Comparison of ENCODE assay signal across 24 cellular contexts in the genomic region with DNA sequence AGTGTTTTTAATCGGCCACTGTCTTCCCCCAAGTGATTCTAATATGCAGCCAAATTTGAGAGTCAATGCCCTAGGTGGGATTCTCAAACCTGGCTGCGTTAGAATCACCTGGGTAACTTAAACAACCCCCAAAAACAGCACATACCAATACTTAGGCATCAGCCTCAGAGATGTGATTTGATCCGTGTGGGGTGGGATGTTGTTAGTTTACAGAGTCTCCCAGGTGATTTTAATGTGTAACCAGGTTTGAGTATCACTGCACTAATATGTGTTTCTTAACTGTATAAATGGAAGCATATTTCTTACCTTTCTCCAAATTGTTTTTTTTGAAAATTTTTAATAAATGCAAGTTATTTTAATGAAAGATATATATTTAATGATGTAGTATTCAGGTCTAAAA.
DNase-seq lines count a peak whose midpoint lies in the region; ATAC-seq, FAIRE-seq and TF ChIP-seq lines count a peak whose summit lies in the region.
"Had no signal": no experiment of that assay in that cellular context is flagged by ENCODE, and none has a peak within 500 bp of the region (broad histone marks: within the 10 kb centered on the region; RNA-seq: fewer than 3 reads in every experiment).

No MANE protein-coding gene starts in this region.

- peak; percentile 50 for FAIRE-seq in frontal cortex (lab: Jason Lieb, UNC)
- FAIRE-seq: A549, D721Med, GM12878, GM18507 had no signal

- peaks cover 14% of the 10 kb centered on the region for H3K4me1 ChIP-seq in body of pancreas
- H3K4me1 ChIP-seq: A549; BLaER1 treated with 17β-estradiol and CSF1 and Interleukin-3, amounts not matched to agents 10 nM and 100 nM had no signal

- H3K4me3 ChIP-seq in body of pancreas = no peak overlapping the region
- H3K4me3 ChIP-seq in lower leg skin (ENCODE audit: low read depth, poor library complexity, severe bottlenecking) = no peak overlapping the region
- H3K4me3 ChIP-seq: A549; BLaER1 treated with 17β-estradiol and CSF1 and Interleukin-3, amounts not matched to agents 10 nM and 100 nM; GM12878; GM23338 had no signal

- no peak for TF ChIP-seq POLR2A in body of pancreas (IDR thresholded peaks at IDR 0.05)
- TF ChIP-seq POLR2A in lower leg skin (IDR thresholded peaks at IDR 0.05) = no peak

- H3K9me3 ChIP-seq in body of pancreas = no peaks in the 10 kb centered on the region
- H3K9me3 ChIP-seq: A549; BE2C; BLaER1 treated with 17β-estradiol and CSF1 and Interleukin-3, amounts not matched to agents 10 nM and 100 nM had no signal

- WGBS in body of pancreas, 2 donors = 52 to 61% methylated on average over 3 of the region's 3 CpGs
- WGBS in lower leg skin, 2 donors = 82 to 91% methylated on average over 3 of the region's 3 CpGs

- no peak for TF ChIP-seq CTCF in body of pancreas (IDR thresholded peaks at IDR 0.05)
- no peak for TF ChIP-seq CTCF in lower leg skin (IDR thresholded peaks at IDR 0.05)

- no peak overlapping the region for H3K27ac ChIP-seq in body of pancreas
- H3K27ac ChIP-seq: A549; BLaER1 treated with 17β-estradiol and CSF1 and Interleukin-3, amounts not matched to agents 10 nM and 100 nM had no signal

- no peaks in the 10 kb centered on the region for H3K27me3 ChIP-seq in body of pancreas
- H3K27me3 ChIP-seq: BE2C; BLaER1 treated with 17β-estradiol and CSF1 and Interleukin-3, amounts not matched to agents 10 nM and 100 nM had no signal

- DNase-seq in body of pancreas (no peak), frontal cortex (ENCODE audit: low spot score in 2 of 2) (no peak), left kidney (ENCODE audit: low read depth, low spot score) (peak; percentile 34), NCI-H510A treated with DMSO at 0.1 percent for 48 hours (lab: John Stamatoyannopoulos, UW) (no peak), lower leg skin (ENCODE audit: low spot score in 2 of 2) (no peak)
- DNase-seq: 8988T; ACHN; AML-193; CD4-positive, alpha-beta T cell; CD8-positive, alpha-beta memory T cell; DMS 273 treated with DMSO at 0.1 percent for 48 hours; DMS79; EL; GDM1; H9 had no signal

- H3K36me3 ChIP-seq in body of pancreas (replicated peaks in 1 of 2; ENCODE audit: insufficient read depth in 1 of 2, low read depth in 2 of 2) = no peaks in the 10 kb centered on the region
- H3K36me3 ChIP-seq: BE2C; BLaER1 treated with 17β-estradiol and CSF1 and Interleukin-3, amounts not matched to agents 10 nM and 100 nM had no signal

- intact Hi-C loops in body of pancreas (cut with DNase I) (no loop called here), lower leg skin (cut with DNase I; ENCODE audit: low total_unique reads) (no loop called here)

- ATAC-seq in body of pancreas (peak; percentile 65), HG03442 (IDR thresholded peaks at IDR 0.05; ENCODE audit: unreplicated experiment) (no peak)
- ATAC-seq: A549, GM12878, GM23338, HCT116 had no signal
